Comparison of ENCODE assay signal across 9 cellular contexts in genomic region chr1:61301824-61302652, GRCh38.
DNase-seq lines count a peak whose midpoint lies in the region; ATAC-seq and TF ChIP-seq lines count a peak whose summit lies in the region.
"Had no signal": no experiment of that assay in that cellular context is flagged by ENCODE, and none has a peak within 500 bp of the region (broad histone marks: within the 10 kb centered on the region; RNA-seq: fewer than 3 reads in every experiment).

No MANE protein-coding gene starts in this region.

- intact Hi-C loops in heart right ventricle (cut with DNase I) = no loop called here

- H3K4me3 Mint-ChIP-seq in activated T-cell treated with anti-CD3 and anti-CD28 coated beads, Interleukin-2, amount 50 U/mL, for 24 hours = peak overlapping the region; percentile 30
- no peak overlapping the region for H3K4me3 Mint-ChIP-seq in T-helper 2 cell treated with Interferon-gamma antibody and Interleukin-4, amounts not matched to agents 5 μg/mL and 100 μg/mL, for 36 hours

- H3K27ac ChIP-seq in heart right ventricle (peak overlapping the region in 9 of 10 donors; percentile 41 to 86 (median 65)), suprapubic skin (peak overlapping the region; percentile 53)
- H3K27ac ChIP-seq: BLaER1 treated with 17β-estradiol and CSF1 and Interleukin-3, amounts not matched to agents 10 nM and 100 nM had no signal

- TF ChIP-seq POLR2A in suprapubic skin (IDR thresholded peaks at IDR 0.05) = no peak

- WGBS in heart right ventricle, 2 donors = 31 to 38% methylated on average over 4 of the region's 4 CpGs
- WGBS in suprapubic skin = 48% methylated on average over 4 of the region's 4 CpGs

- no peak for TF ChIP-seq CTCF in heart right ventricle (IDR thresholded peaks at IDR 0.05)
- no peak for TF ChIP-seq CTCF in suprapubic skin (IDR thresholded peaks at IDR 0.05)

- H3K9me3 ChIP-seq in heart right ventricle (no peaks in the 10 kb centered on the region), suprapubic skin (no peaks in the 10 kb centered on the region)

- H3K9me3 Mint-ChIP-seq in activated T-cell treated with anti-CD3 and anti-CD28 coated beads, Interleukin-2, amount 50 U/mL, for 24 hours = peaks cover 2% of the 10 kb centered on the region
- no peaks in the 10 kb centered on the region for H3K9me3 Mint-ChIP-seq in T-helper 2 cell treated with Interferon-gamma antibody and Interleukin-4, amounts not matched to agents 5 μg/mL and 100 μg/mL, for 36 hours

- no peak for TF ChIP-seq EP300 in suprapubic skin (IDR thresholded peaks at IDR 0.05)

- H3K4me1 Mint-ChIP-seq in activated T-cell treated with anti-CD3 and anti-CD28 coated beads, Interleukin-2, amount 50 U/mL, for 24 hours (ENCODE audit: low read depth) = peaks cover 36% of the 10 kb centered on the region
- H3K4me1 Mint-ChIP-seq in T-helper 2 cell treated with Interferon-gamma antibody and Interleukin-4, amounts not matched to agents 5 μg/mL and 100 μg/mL, for 36 hours (ENCODE audit: low read depth) = peaks cover 3% of the 10 kb centered on the region

- no peak for DNase-seq in activated T-cell treated with anti-CD3 and anti-CD28 coated beads, Interleukin-2, amount 50 U/mL, for 24 hours
- DNase-seq in activated T-cell treated with anti-CD3 and anti-CD28 coated beads, Interleukin-2, amount 50 U/mL, for 48 hours = no peak
- DNase-seq in T-helper 2 cell treated with Interferon-gamma antibody and Interleukin-4, amounts not matched to agents 5 μg/mL and 100 μg/mL, for 36 hours (ENCODE audit: low spot score) = peak; percentile 31
- DNase-seq in heart right ventricle = no peak
- no peak for DNase-seq in suprapubic skin (ENCODE audit: low spot score in 2 of 2)
- no peak for DNase-seq in D341Med (ENCODE audit: low spot score)
- DNase-seq in activated gamma-delta T cell treated with Interleukin-2 at 50 U/mL for 16 hours = no peak

- H3K4me1 ChIP-seq in heart right ventricle (peaks cover 2 to 62% (median 42%) of the 10 kb centered on the region in 9 donors), suprapubic skin (peaks cover 22% of the 10 kb centered on the region)
- H3K4me1 ChIP-seq: BLaER1 treated with 17β-estradiol and CSF1 and Interleukin-3, amounts not matched to agents 10 nM and 100 nM had no signal

- H3K36me3 ChIP-seq in heart right ventricle (no peaks in the 10 kb centered on the region), suprapubic skin (no peaks in the 10 kb centered on the region)
- H3K36me3 ChIP-seq: BLaER1 treated with 17β-estradiol and CSF1 and Interleukin-3, amounts not matched to agents 10 nM and 100 nM had no signal

- ATAC-seq in heart right ventricle (peak; percentile 60 to 96 (median 77)), HG03095 (IDR thresholded peaks at IDR 0.05; ENCODE audit: unreplicated experiment) (no peak)

- H3K27me3 Mint-ChIP-seq in activated T-cell treated with anti-CD3 and anti-CD28 coated beads, Interleukin-2, amount 50 U/mL, for 24 hours = peaks cover 4% of the 10 kb centered on the region
- peaks cover 3% of the 10 kb centered on the region for H3K27me3 Mint-ChIP-seq in T-helper 2 cell treated with Interferon-gamma antibody and Interleukin-4, amounts not matched to agents 5 μg/mL and 100 μg/mL, for 36 hours (ENCODE audit: low read depth)

- H3K27me3 ChIP-seq in heart right ventricle (no peaks in the 10 kb centered on the region), suprapubic skin (no peaks in the 10 kb centered on the region)
- H3K27me3 ChIP-seq: BLaER1 treated with 17β-estradiol and CSF1 and Interleukin-3, amounts not matched to agents 10 nM and 100 nM had no signal

- H3K27ac Mint-ChIP-seq in activated T-cell treated with anti-CD3 and anti-CD28 coated beads, Interleukin-2, amount 50 U/mL, for 24 hours = peak overlapping the region; percentile 95
- peak overlapping the region; percentile 24 for H3K27ac Mint-ChIP-seq in T-helper 2 cell treated with Interferon-gamma antibody and Interleukin-4, amounts not matched to agents 5 μg/mL and 100 μg/mL, for 36 hours

- peaks cover 2% of the 10 kb centered on the region for H3K36me3 Mint-ChIP-seq in activated T-cell treated with anti-CD3 and anti-CD28 coated beads, Interleukin-2, amount 50 U/mL, for 24 hours (ENCODE audit: low read depth)
- no peaks in the 10 kb centered on the region for H3K36me3 Mint-ChIP-seq in T-helper 2 cell treated with Interferon-gamma antibody and Interleukin-4, amounts not matched to agents 5 μg/mL and 100 μg/mL, for 36 hours (ENCODE audit: low read depth)

- H3K4me3 ChIP-seq in heart right ventricle (no peak overlapping the region), suprapubic skin (no peak overlapping the region)
- H3K4me3 ChIP-seq: BLaER1 treated with 17β-estradiol and CSF1 and Interleukin-3, amounts not matched to agents 10 nM and 100 nM had no signal
